In genomic region chr15:98963459-98963858, GRCh38 we compare ENCODE assay signal across 1 cellular context.
TF ChIP-seq lines count a peak whose summit lies in the region.

No MANE protein-coding gene starts in this region.

TF ChIP-seq in IMR-90, 13 proteins besides CTCF, POLR2A, EP300 and RAD21:
- TF ChIP-seq MAZ (IDR thresholded peaks at IDR 0.05; ENCODE audit: borderline replicate concordance, low read depth, low read length) (no peak), CEBPB (IDR thresholded peaks at IDR 0.05; ENCODE audit: low read depth, low read length) (no peak), CHD1 (IDR thresholded peaks at IDR 0.05; ENCODE audit: low read depth, low read length) (no peak), SMC3 (IDR thresholded peaks at IDR 0.05; ENCODE audit: low read depth, low read length) (no peak), RCOR1 (IDR thresholded peaks at IDR 0.05; ENCODE audit: insufficient replicate concordance, low read length) (no peak), BHLHE40 (IDR thresholded peaks at IDR 0.05; ENCODE audit: low read depth, low read length) (no peak), MXI1 (IDR thresholded peaks at IDR 0.05; ENCODE audit: borderline replicate concordance, low read depth, low read length) (no peak), ELK1 (IDR thresholded peaks at IDR 0.05; ENCODE audit: borderline replicate concordance, low read depth, low read length) (no peak), FOS (IDR thresholded peaks at IDR 0.05; ENCODE audit: low read depth, low read length) (no peak), USF2 (IDR thresholded peaks at IDR 0.05; ENCODE audit: low read depth, low read length) (no peak), NFE2L2 (IDR thresholded peaks at IDR 0.05; ENCODE audit: low read depth, low read length) (no peak), RFX5 (IDR thresholded peaks at IDR 0.05; ENCODE audit: low read depth, low read length) (no peak)
